In the genomic region with DNA sequence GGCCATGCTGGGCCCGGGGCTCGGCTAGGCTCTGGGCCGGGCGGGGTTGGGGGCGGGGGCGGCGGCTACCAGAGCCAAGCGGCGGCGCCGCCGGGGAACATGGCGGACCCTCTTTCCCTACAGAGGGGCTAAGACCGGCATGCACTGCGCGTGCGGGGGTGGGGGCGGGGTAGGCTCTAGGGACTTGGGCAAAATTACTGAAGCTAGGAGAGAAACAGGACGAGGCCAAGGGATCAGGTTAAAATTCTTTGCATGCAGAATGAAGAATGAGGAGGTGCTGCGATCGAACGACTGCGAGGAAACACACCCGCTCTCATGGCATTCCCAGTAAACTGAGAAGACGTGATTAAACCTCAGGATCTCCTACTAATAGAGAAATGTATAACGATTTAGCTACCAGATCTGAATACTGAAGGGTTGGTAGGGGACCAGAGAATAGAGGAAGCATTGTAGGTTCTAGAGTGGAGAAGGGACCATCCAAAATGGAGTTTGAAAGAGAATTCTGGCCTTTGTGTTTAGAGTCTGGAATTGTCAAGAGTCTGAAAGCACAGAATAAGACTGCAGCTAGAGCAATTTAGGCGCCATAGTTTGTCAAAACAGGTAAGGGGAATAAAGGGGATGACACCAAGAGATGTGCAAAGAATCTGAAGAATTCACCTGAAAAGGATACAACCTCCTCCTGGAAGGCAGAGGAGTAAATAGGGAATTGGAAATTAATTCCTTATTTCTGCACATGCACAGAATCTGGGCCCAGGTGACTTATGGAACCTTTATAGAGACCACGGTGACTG, we compare ENCODE assay signal across 8 cellular contexts. TPM values are rescaled to one million over a fixed set of nuclear protein-coding genes. Genes with fewer than 3 reads are reported as not detected.
DNase-seq lines count a peak whose midpoint lies in the region; ATAC-seq and TF ChIP-seq lines count a peak whose summit lies in the region.

Gene PPP3CB (minus strand): TSS at position 141 of the 791 bp plus-strand sequence. CDS start 135 bp downstream, at position 6.

- H3K36me3 Mint-ChIP-seq in CD8-positive, alpha-beta memory T cell = peaks cover 0 to 13% (median 4%) of the 10 kb centered on the region in 3 donors
- H3K36me3 Mint-ChIP-seq in endothelial cell (ENCODE audit: low read depth, unreplicated experiment) (peaks cover 46% of the 10 kb centered on the region), mesothelial cell of epicardium (peaks cover 4% of the 10 kb centered on the region)

- peak within 1 kb of the TSS; percentile 92 for H3K27ac ChIP-seq in CD8-positive, alpha-beta memory T cell (ENCODE audit: low read depth, low read length)

- no peak for TF ChIP-seq CTCF in endothelial cell (IDR thresholded peaks at IDR 0.05; ENCODE audit: unreplicated experiment)
- no peak for TF ChIP-seq CTCF in mesothelial cell of epicardium (IDR thresholded peaks at IDR 0.05; ENCODE audit: unreplicated experiment)

- CTCF ChIA-PET in CD8-positive, alpha-beta memory T cell (lab: Charles Lee) = interaction anchor here (0.7 to 1.2 kb wide), 3 partner anchors 16 to 243 kb away, joined by 3 read pairs; partner anchors contain the start of gene MRPS16

- H3K9me3 Mint-ChIP-seq in CD8-positive, alpha-beta memory T cell = no peaks in the 10 kb centered on the region
- H3K9me3 Mint-ChIP-seq in endothelial cell (ENCODE audit: unreplicated experiment) (no peaks in the 10 kb centered on the region), mesothelial cell of epicardium (no peaks in the 10 kb centered on the region)

- H3K27me3 Mint-ChIP-seq in CD8-positive, alpha-beta memory T cell = no peaks in the 10 kb centered on the region
- H3K27me3 Mint-ChIP-seq in endothelial cell (ENCODE audit: unreplicated experiment) (peaks cover 19% of the 10 kb centered on the region), mesothelial cell of epicardium (ENCODE audit: low read depth) (no peaks in the 10 kb centered on the region)

- H3K4me1 Mint-ChIP-seq in CD8-positive, alpha-beta memory T cell = peaks cover 47 to 59% (median 58%) of the 10 kb centered on the region in 3 donors
- H3K4me1 Mint-ChIP-seq in endothelial cell (ENCODE audit: unreplicated experiment) (peaks cover 30% of the 10 kb centered on the region), mesothelial cell of epicardium (peaks cover 37% of the 10 kb centered on the region)

- ATAC-seq in GM21381 (IDR thresholded peaks at IDR 0.05; ENCODE audit: unreplicated experiment) = peak; percentile 62

- peak within 1 kb of the TSS; percentile 69 to 99 (median 96) for H3K27ac Mint-ChIP-seq in CD8-positive, alpha-beta memory T cell
- H3K27ac Mint-ChIP-seq in endothelial cell (ENCODE audit: unreplicated experiment) = peak within 1 kb of the TSS; percentile 92
- peak within 1 kb of the TSS; percentile 98 for H3K27ac Mint-ChIP-seq in mesothelial cell of epicardium

- no peaks in the 10 kb centered on the region for H3K36me3 ChIP-seq in CD8-positive, alpha-beta memory T cell (ENCODE audit: insufficient read depth, low read length)

- no peaks in the 10 kb centered on the region for H3K9me3 ChIP-seq in CD8-positive, alpha-beta memory T cell (ENCODE audit: low read length)

- no peaks in the 10 kb centered on the region for H3K27me3 ChIP-seq in CD8-positive, alpha-beta memory T cell (ENCODE audit: insufficient read depth, low read length, poor library complexity, severe bottlenecking)

- H3K4me1 ChIP-seq in CD8-positive, alpha-beta memory T cell (ENCODE audit: insufficient read depth, low read length) = peaks cover 44% of the 10 kb centered on the region

- peak within 1 kb of the TSS; percentile 94 for H3K4me3 ChIP-seq in CD8-positive, alpha-beta memory T cell (ENCODE audit: low read length)

- POLR2A ChIA-PET in CD8-positive, alpha-beta memory T cell (lab: Charles Lee) = interaction anchor here (0.6 to 2.5 kb wide), 15 partner anchors 11 to 400 kb away, joined by 3 to 16 read pairs (median 5); partner anchors contain the start of genes ANXA7, CFAP70, DNAJC9 and MRPS16

- H3K4me3 Mint-ChIP-seq in CD8-positive, alpha-beta memory T cell = peak within 1 kb of the TSS; percentile 86 to 97 (median 94)
- H3K4me3 Mint-ChIP-seq in endothelial cell (ENCODE audit: unreplicated experiment) (peak within 1 kb of the TSS; percentile 97), mesothelial cell of epicardium (peak within 1 kb of the TSS; percentile 97)

- peak; percentile 82 to 95 (median 86) for DNase-seq in CD8-positive, alpha-beta memory T cell
- DNase-seq in HUDEP-2 (lab: John Stamatoyannopoulos, UW; ENCODE audit: unreplicated experiment in 76 of 76) = peak in 75 of 76 experiments; percentile 43 to 96 (median 88)
- peak; percentile 87 for DNase-seq in NOMO-1 treated with dmso at 0.1 percent for 144 hours (lab: John Stamatoyannopoulos, UW; ENCODE audit: unreplicated experiment)
- peak; percentile 67 for DNase-seq in activated CD8-positive, alpha-beta memory T cell treated with anti-CD3 and anti-CD28 coated beads, Interleukin-2, amount 50 U/mL, for 24 hours (ENCODE audit: extremely low read depth)
- peak; percentile 85 for DNase-seq in endothelial cell (ENCODE audit: low spot score)
- peak; percentile 78 to 79 for DNase-seq in mesothelial cell of epicardium (ENCODE audit: low spot score in 2 of 2, unreplicated experiment in 2 of 2)
- peak; percentile 80 to 83 for DNase-seq in stimulated activated CD8-positive, alpha-beta memory T cell treated with anti-CD3 and anti-CD28 coated beads, Interleukin-15, amount 100 ng/mL, for 4 hours (ENCODE audit: low read depth in 2 of 2)

RNA-seq across cellular contexts. Expression of gene PPP3CB, which starts in this region (rescaled TPM):
- total RNA-seq in CD8-positive, alpha-beta memory T cell = 10 to 100 TPM; 44.0 to 44.1 TPM
- polyA plus RNA-seq in CD8-positive, alpha-beta memory T cell = 8.1 TPM
- 18.5 TPM for total RNA-seq in endothelial cell (ENCODE audit: unreplicated experiment)
- 49.9 to 50.7 TPM (median 49.9 TPM) in 3 replicates for total RNA-seq in mesothelial cell of epicardium

Comparison
In these comparisons a context has a peak if more than half of its experiments do, and no peak if none do; other contexts are left out.
1. Peak in every context shown above with its lines: DNase-seq, ATAC-seq, H3K4me3 ChIP-seq and H3K27ac ChIP-seq.